9 cellular contexts compared by ENCODE assay signal in the genomic region with DNA sequence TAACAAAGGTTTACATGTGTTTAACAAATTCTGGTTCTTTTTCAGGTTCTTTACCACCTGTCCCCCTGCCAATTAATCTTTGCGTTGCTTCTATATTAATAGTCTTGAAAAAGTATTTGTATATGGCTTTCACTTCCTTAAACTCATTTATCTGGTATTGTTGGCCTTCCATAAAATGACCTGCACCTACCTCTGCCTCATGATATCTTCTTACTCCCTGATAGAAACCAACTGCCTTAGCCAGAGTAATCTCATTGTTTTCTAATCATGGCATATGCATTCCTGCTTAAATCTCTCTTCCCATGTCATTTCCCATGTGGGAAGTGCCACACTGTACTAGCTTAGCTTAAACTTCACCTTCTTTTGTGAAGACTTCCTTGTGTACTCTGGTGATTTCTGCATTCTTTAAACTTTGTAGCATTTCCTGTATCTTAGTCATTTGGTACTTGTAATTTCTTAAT. TPM values are rescaled to one million over a fixed set of nuclear protein-coding genes. Genes with fewer than 3 reads are reported as not detected.
DNase-seq lines count a peak whose midpoint lies in the region; ATAC-seq and TF ChIP-seq lines count a peak whose summit lies in the region.
"Had no signal": no experiment of that assay in that cellular context is flagged by ENCODE, and none has a peak within 500 bp of the region (broad histone marks: within the 10 kb centered on the region; RNA-seq: fewer than 3 reads in every experiment).

No MANE protein-coding gene starts in this region.

- H3K4me2 ChIP-seq in IMR-90 (ENCODE audit: low read depth, low read length) (no peak overlapping the region; the same call in 1 of the 2 replicates), fibroblast of lung (ENCODE audit: extremely low read depth, insufficient read depth, low read length) (peak overlapping the region; percentile 13)

- peak overlapping the region; percentile 34 for H2BK5ac ChIP-seq in IMR-90 (ENCODE audit: low read depth, low read length, poor library complexity, severe bottlenecking)

- peaks cover 18 to 67% of the 10 kb centered on the region in 2 experiments for H3K79me1 ChIP-seq in IMR-90 (ENCODE audit: low read depth in 1 of 2, low read length in 2 of 2)

- H4K20me1 ChIP-seq in IMR-90 (ENCODE audit: insufficient read depth, low read length): peaks cover 47% of the 10 kb centered on the region
- no peaks in the 10 kb centered on the region for H4K20me1 ChIP-seq in fibroblast of lung (ENCODE audit: control insufficient read depth, extremely low read depth, insufficient read depth, low read length)

- H3K9ac ChIP-seq in IMR-90 (ENCODE audit: low read depth, low read length) (no peak overlapping the region), fibroblast of lung (ENCODE audit: insufficient read depth, low read length) (no peak overlapping the region)

- CTCF ChIA-PET in IMR-90 (lab: Yijun Ruan, JAX): no interaction called here

- no peak overlapping the region for H3K14ac ChIP-seq in IMR-90 (replicated peaks; ENCODE audit: low read depth, low read length)

- TF ChIP-seq CTCF in GM06990 (IDR thresholded peaks at IDR 0.05; ENCODE audit: insufficient read depth, low read length, poor library complexity, severe bottlenecking): no peak
- TF ChIP-seq CTCF in IMR-90 (conservative IDR thresholded peaks at IDR 0.05; ENCODE audit: low read depth, low read length): no peak
- TF ChIP-seq CTCF in fibroblast of lung (conservative IDR thresholded peaks at IDR 0.05 in 1 of 2, IDR thresholded peaks at IDR 0.05 in 1 of 2; ENCODE audit: low read depth in 1 of 2, low read length in 2 of 2): no peak

- WGBS in IMR-90 (ENCODE audit: extremely low coverage in 2 of 2, insufficient read length in 1 of 2), 2 experiments: no CpG with 5 or more reads among the region's 1 CpG

- in situ Hi-C loops in IMR-90 (cut with MboI; ENCODE audit: low sequenced_read_pairs): no loop called here

- H2BK15ac ChIP-seq in IMR-90 (ENCODE audit: low read depth, low read length): no peak overlapping the region

- no peak overlapping the region for H2AK9ac ChIP-seq in IMR-90 (replicated peaks; ENCODE audit: low read depth, low read length, poor library complexity)

- H3K36me3 ChIP-seq in GM06990 (ENCODE audit: control insufficient read depth, insufficient read depth, low read length) (no peaks in the 10 kb centered on the region), IMR-90 (ENCODE audit: control insufficient read depth, insufficient read depth, low read length) (no peaks in the 10 kb centered on the region), fibroblast of lung (ENCODE audit: control insufficient read depth, insufficient read depth, low read length) (no peaks in the 10 kb centered on the region)

- no peak overlapping the region for H3K4ac ChIP-seq in IMR-90 (ENCODE audit: low read depth, low read length)

- H4K5ac ChIP-seq in IMR-90 (ENCODE audit: low read depth, low read length): no peak overlapping the region

- H3K9me3 ChIP-seq in IMR-90 (ENCODE audit: control insufficient read depth, insufficient read depth, low read length) (no peaks in the 10 kb centered on the region), fibroblast of lung (ENCODE audit: control insufficient read depth, insufficient read depth, low read depth, low read length) (no peaks in the 10 kb centered on the region)

- H2AK5ac ChIP-seq in IMR-90 (ENCODE audit: low read depth, low read length): no peak overlapping the region

- DNase-seq in GM06990 (ENCODE audit: extremely low read depth, insufficient read length): peak; percentile 52
- DNase-seq in IMR-90: peak; percentile 19
- DNase-seq in fibroblast of lung (ENCODE audit: low read depth in 2 of 2): peak in 1 of 2 donors; percentile 13
- no peak for DNase-seq in hippocampal formation (lab: John Stamatoyannopoulos, UW)
- DNase-seq in HPDE6-E6E7 (ENCODE audit: extremely low spot score): no peak
- DNase-seq in GM19240 (ENCODE audit: insufficient read length, low spot score): no peak
- no peak for DNase-seq in activated CD8-positive, alpha-beta memory T cell treated with anti-CD3 and anti-CD28 coated beads for 24 hours

- H3K4me1 ChIP-seq in IMR-90 (ENCODE audit: control insufficient read depth, insufficient read depth, low read length): peaks cover 5% of the 10 kb centered on the region
- no peaks in the 10 kb centered on the region for H3K4me1 ChIP-seq in fibroblast of lung (ENCODE audit: control insufficient read depth, extremely low read depth, insufficient read depth, low read length)

- H2BK120ac ChIP-seq in IMR-90 (ENCODE audit: low read depth, low read length): no peak overlapping the region

- BruUV-seq in IMR-90 (replicated peaks; lab: Mats Ljungman, UMichigan): no TSS peak

- peak overlapping the region; percentile 7 for H3K4me3 ChIP-seq in GM06990 (replicated peaks; ENCODE audit: low read depth, low read length)
- no peak overlapping the region for H3K4me3 ChIP-seq in IMR-90 (ENCODE audit: insufficient read depth, low read depth, low read length)
- no peak overlapping the region for H3K4me3 ChIP-seq in fibroblast of lung (replicated peaks in 1 of 4; ENCODE audit: control extremely low read depth in 1 of 4, insufficient read depth in 1 of 4, low read depth in 3 of 4, low read length in 4 of 4)

- H2AFZ ChIP-seq in IMR-90 (replicated peaks; ENCODE audit: low read length, poor library complexity) (no peak overlapping the region), fibroblast of lung (ENCODE audit: low read length) (no peak overlapping the region)

- H3K27ac ChIP-seq in IMR-90 (ENCODE audit: insufficient read depth, low read length) (no peak overlapping the region), fibroblast of lung (ENCODE audit: insufficient read depth, low read length) (no peak overlapping the region)
- H3K27ac ChIP-seq: foreskin keratinocyte had no signal

- TF ChIP-seq RAD21 in IMR-90 (IDR thresholded peaks at IDR 0.05; ENCODE audit: low read length): no peak

- no peaks in the 10 kb centered on the region for H3K27me3 ChIP-seq in GM06990 (replicated peaks; ENCODE audit: control insufficient read depth, insufficient read depth, low read length)
- H3K27me3 ChIP-seq in IMR-90 (ENCODE audit: control insufficient read depth, insufficient read depth, low read length): no peaks in the 10 kb centered on the region
- no peaks in the 10 kb centered on the region for H3K27me3 ChIP-seq in fibroblast of lung (ENCODE audit: control insufficient read depth, insufficient read depth, low read length)
- H3K27me3 ChIP-seq: foreskin keratinocyte had no signal

- intact Hi-C loops in IMR-90 (cut with micrococcal nuclease): no loop called here

- no peak for TF ChIP-seq POLR2A in IMR-90 (IDR thresholded peaks at IDR 0.05; ENCODE audit: low read depth, low read length)

- H4K8ac ChIP-seq in IMR-90 (ENCODE audit: low read depth in 2 of 2, low read length in 2 of 2): no peak overlapping the region

- H2BK20ac ChIP-seq in IMR-90 (ENCODE audit: low read depth, low read length): no peak overlapping the region

- ATAC-seq in GM21447 (IDR thresholded peaks at IDR 0.05; ENCODE audit: unreplicated experiment) (peak; percentile 62), IMR-90 (ENCODE audit: low read depth) (peak; percentile 49)
- ATAC-seq: foreskin keratinocyte had no signal

- H3K79me2 ChIP-seq in fibroblast of lung (ENCODE audit: control insufficient read depth, insufficient read depth, low read length): peaks cover 87% of the 10 kb centered on the region

- H3K9me1 ChIP-seq in IMR-90 (ENCODE audit: insufficient read depth, low read length): no peaks in the 10 kb centered on the region

- H3K23ac ChIP-seq in IMR-90 (ENCODE audit: low read depth, low read length): 0 out of 2 replicates have a peak overlapping the region, but pooled peaks have one; percentile 25

- H3K56ac ChIP-seq in IMR-90 (ENCODE audit: extremely low read depth, insufficient read depth, low read length): no peak overlapping the region

- dilution Hi-C loops in IMR-90 (cut with HindIII; ENCODE audit: low sequenced_read_pairs, unreplicated experiment): no loop called here

- no peak overlapping the region for H4K91ac ChIP-seq in IMR-90 (ENCODE audit: insufficient read depth, low read depth, low read length)

- POLR2A ChIA-PET in IMR-90 (lab: Charles Lee; ENCODE audit: unreplicated experiment): no interaction called here

- no peak overlapping the region for H3K18ac ChIP-seq in IMR-90 (ENCODE audit: low read depth, low read length)

TF ChIP-seq in IMR-90, 13 proteins besides CTCF, POLR2A, EP300 and RAD21:
- TF ChIP-seq, protein P1, sequence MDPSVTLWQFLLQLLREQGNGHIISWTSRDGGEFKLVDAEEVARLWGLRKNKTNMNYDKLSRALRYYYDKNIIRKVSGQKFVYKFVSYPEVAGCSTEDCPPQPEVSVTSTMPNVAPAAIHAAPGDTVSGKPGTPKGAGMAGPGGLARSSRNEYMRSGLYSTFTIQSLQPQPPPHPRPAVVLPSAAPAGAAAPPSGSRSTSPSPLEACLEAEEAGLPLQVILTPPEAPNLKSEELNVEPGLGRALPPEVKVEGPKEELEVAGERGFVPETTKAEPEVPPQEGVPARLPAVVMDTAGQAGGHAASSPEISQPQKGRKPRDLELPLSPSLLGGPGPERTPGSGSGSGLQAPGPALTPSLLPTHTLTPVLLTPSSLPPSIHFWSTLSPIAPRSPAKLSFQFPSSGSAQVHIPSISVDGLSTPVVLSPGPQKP (IDR thresholded peaks at IDR 0.05; ENCODE audit: borderline replicate concordance, low read depth, low read length): no peak
- no peak for TF ChIP-seq MAFK (IDR thresholded peaks at IDR 0.05; ENCODE audit: low read depth, low read length)
- no peak for TF ChIP-seq CHD1 (IDR thresholded peaks at IDR 0.05; ENCODE audit: low read depth, low read length)
- TF ChIP-seq BHLHE40 (IDR thresholded peaks at IDR 0.05; ENCODE audit: low read depth, low read length): no peak
- no peak for TF ChIP-seq MXI1 (IDR thresholded peaks at IDR 0.05; ENCODE audit: borderline replicate concordance, low read depth, low read length)
- TF ChIP-seq CEBPB (IDR thresholded peaks at IDR 0.05; ENCODE audit: low read depth, low read length): no peak
- TF ChIP-seq FOS (IDR thresholded peaks at IDR 0.05; ENCODE audit: low read depth, low read length): no peak

RNA-seq across cellular contexts. Expression of a gene that starts 8.7 kb away (rescaled TPM):
- 20.8 and 22.6 TPM in 2 replicates for total RNA-seq in IMR-90 (2012; rRNA removed)
- 17.2 and 18.1 TPM in 2 replicates for polyA plus RNA-seq in IMR-90 (2012; rRNA removed)
- 8.2 and 8.6 TPM in 2 replicates for polyA plus RNA-seq in IMR-90 (2012; cell fraction: cytosol; rRNA removed)
- polyA plus RNA-seq in IMR-90 (2012; cell fraction: nucleus; rRNA removed; ENCODE audit: low replicate concordance): 13.7 and 32.0 TPM in 2 replicates
- 16.2 and 23.1 TPM in 2 replicates for total RNA-seq in fibroblast of lung
- polyA plus RNA-seq in fibroblast of lung: 30.7 and 31.0 TPM in 2 replicates
- polyA plus RNA-seq in fibroblast of lung (2012): 18.8 and 19.4 TPM in 2 replicates
- 24.7 and 35.3 TPM in 2 replicates for polyA minus RNA-seq in fibroblast of lung (ENCODE audit: low replicate concordance)

Comparison
In these comparisons a context has a peak if more than half of its experiments do, and no peak if none do; other contexts are left out.
1. DNase-seq: peak in GM06990 (single experiment) and IMR-90 (single experiment); none in hippocampal formation (0 of 2), HPDE6-E6E7 (single experiment), GM19240 (single experiment) and activated CD8-positive, alpha-beta memory T cell treated with anti-CD3 and anti-CD28 coated beads for 24 hours (single experiment).